Comparison of ENCODE assay signal across 7 cellular contexts in the genomic region with DNA sequence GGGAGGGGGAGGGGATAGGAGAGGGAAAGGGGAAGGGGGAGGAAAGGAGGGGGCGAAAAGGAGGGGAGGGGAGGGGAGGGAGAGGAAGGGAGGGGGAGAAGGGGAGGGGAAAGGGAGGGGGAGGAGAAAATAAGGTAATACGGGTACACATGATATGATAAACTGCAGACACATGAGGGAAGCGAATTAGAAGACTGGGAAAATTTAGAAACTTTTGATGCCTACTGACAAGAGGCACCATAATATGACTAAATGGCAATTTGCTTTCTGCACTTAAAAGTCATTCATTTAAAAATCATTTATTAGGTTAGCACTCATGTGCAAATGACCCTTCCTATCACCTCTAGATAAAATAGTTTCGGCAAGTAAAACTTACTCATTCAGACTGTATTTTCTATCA.
"Had no signal": no experiment of that assay in that cellular context is flagged by ENCODE, and none has a peak within 500 bp of the region (broad histone marks: within the 10 kb centered on the region; RNA-seq: fewer than 3 reads in every experiment).

No MANE protein-coding gene starts in this region.

- H3K27ac Mint-ChIP-seq: IgD-negative memory B cell had no signal

- DNase-seq: IMR-90, KBM-7, KG1 had no signal

- H3K27ac ChIP-seq: HL-60, KMS-11 had no signal

- H3K4me3 Mint-ChIP-seq: IgD-negative memory B cell had no signal

- H3K9ac ChIP-seq: KMS-11 had no signal

- FAIRE-seq: HTR-8/SVneo had no signal

- H3K4me2 ChIP-seq: KMS-11 had no signal

- H3K27me3 Mint-ChIP-seq: IgD-negative memory B cell had no signal
